Comparison of ENCODE assay signal across 9 cellular contexts in the genomic region with DNA sequence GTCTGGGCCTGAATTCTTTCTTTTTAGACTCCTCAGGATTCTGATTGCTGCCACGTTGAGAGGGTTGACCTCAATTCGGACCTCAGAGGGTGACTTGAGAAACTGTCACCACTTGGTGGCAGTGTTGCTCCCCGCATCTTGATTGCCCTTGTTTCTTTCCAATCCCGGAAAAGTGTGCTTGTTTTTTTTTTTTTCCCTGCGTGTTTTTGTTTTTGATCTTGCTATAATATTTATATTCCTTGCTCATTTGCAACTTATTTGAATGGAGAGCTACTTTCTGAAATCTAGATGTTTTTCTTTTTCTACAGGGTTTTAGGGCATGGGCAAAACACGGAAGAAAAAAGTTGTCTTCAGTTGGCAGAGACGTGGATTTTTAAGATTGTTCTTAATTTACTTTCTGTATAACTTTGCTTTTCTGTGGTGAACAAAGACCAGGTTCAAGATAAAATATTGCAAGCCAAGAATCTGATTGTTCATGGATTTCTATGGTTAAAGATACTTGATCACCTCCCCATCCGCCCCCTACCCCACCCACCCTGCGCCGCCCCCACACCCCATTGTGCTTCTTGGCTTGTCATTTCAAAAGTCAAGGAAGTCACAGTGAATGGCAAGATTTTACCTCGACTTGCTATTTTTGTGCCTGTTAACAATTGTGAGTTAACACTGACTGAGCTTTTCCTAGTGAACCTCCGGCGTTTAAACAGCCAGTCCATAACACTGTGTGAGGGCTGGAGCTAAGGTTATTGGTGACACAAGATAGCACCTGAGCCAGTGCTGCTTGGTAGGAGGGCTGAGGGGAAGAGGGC.
DNase-seq lines count a peak whose midpoint lies in the region; ATAC-seq and TF ChIP-seq lines count a peak whose summit lies in the region.
"Had no signal": no experiment of that assay in that cellular context is flagged by ENCODE, and none has a peak within 500 bp of the region (broad histone marks: within the 10 kb centered on the region; RNA-seq: fewer than 3 reads in every experiment).

No MANE protein-coding gene starts in this region.

- H3K4me3 Mint-ChIP-seq in Caco-2 (ENCODE audit: unreplicated experiment) (no peak overlapping the region), memory B cell (peak overlapping the region; percentile 75)
- peak overlapping the region; percentile 77 for H3K4me3 Mint-ChIP-seq in activated CD4-positive, alpha-beta memory T cell treated with anti-CD3 and anti-CD28 coated beads for 36 hours

- no peaks in the 10 kb centered on the region for H3K9me3 Mint-ChIP-seq in Caco-2 (ENCODE audit: unreplicated experiment)
- H3K9me3 Mint-ChIP-seq in activated CD4-positive, alpha-beta memory T cell treated with anti-CD3 and anti-CD28 coated beads for 36 hours: no peaks in the 10 kb centered on the region
- H3K9me3 Mint-ChIP-seq in memory B cell: no peaks in the 10 kb centered on the region

- no peaks in the 10 kb centered on the region for H3K27me3 ChIP-seq in Caco-2 (replicated peaks; ENCODE audit: control insufficient read depth, insufficient read depth, low read length)
- H3K27me3 ChIP-seq in duodenal mucosa (ENCODE audit: control insufficient read depth in 1 of 2, insufficient read depth in 2 of 2, low read length in 2 of 2): no peaks in the 10 kb centered on the region

- H3K36me3 Mint-ChIP-seq in Caco-2 (ENCODE audit: insufficient read depth, unreplicated experiment) (no peaks in the 10 kb centered on the region), memory B cell (peaks cover 33% of the 10 kb centered on the region)
- peaks cover 11% of the 10 kb centered on the region for H3K36me3 Mint-ChIP-seq in activated CD4-positive, alpha-beta memory T cell treated with anti-CD3 and anti-CD28 coated beads for 36 hours

- BruUV-seq in Caco-2 (replicated peaks; lab: Mats Ljungman, UMichigan): no TSS peak

- POLR2A ChIA-PET in Caco-2 (lab: Charles Lee) (no interaction called here), HEK293T (lab: Yijun Ruan, JAX) (no interaction called here)
- POLR2A ChIA-PET in activated CD4-positive, alpha-beta memory T cell treated with anti-CD3 and anti-CD28 coated beads for 36 hours (lab: Charles Lee): no interaction called here

- H3K27me3 Mint-ChIP-seq in Caco-2 (ENCODE audit: insufficient read depth, unreplicated experiment) (no peaks in the 10 kb centered on the region), memory B cell (no peaks in the 10 kb centered on the region)
- no peaks in the 10 kb centered on the region for H3K27me3 Mint-ChIP-seq in activated CD4-positive, alpha-beta memory T cell treated with anti-CD3 and anti-CD28 coated beads for 36 hours

- no peak overlapping the region for H3K27ac ChIP-seq in duodenal mucosa (ENCODE audit: low read depth, low read length)
- H3K27ac ChIP-seq: epithelial cell of prostate had no signal

- TF ChIP-seq CTCF in Caco-2 (IDR thresholded peaks at IDR 0.05; ENCODE audit: insufficient read depth in 1 of 2, low read depth in 1 of 2, low read length in 1 of 2, severe bottlenecking in 1 of 2, unreplicated experiment in 1 of 2): peak; percentile 70 to 82

- peak; percentile 65 to 75 for DNase-seq in Caco-2
- DNase-seq in HEK293T (ENCODE audit: extremely low spot score): peak; percentile 61
- peak; percentile 30 for DNase-seq in NCI-H524 treated with DMSO at 0.1 percent for 48 hours (lab: John Stamatoyannopoulos, UW)
- DNase-seq in activated CD4-positive, alpha-beta memory T cell treated with anti-CD3 and anti-CD28 coated beads for 36 hours: peak; percentile 80
- peak; percentile 16 to 41 for DNase-seq in memory B cell (ENCODE audit: low spot score in 2 of 2)
- DNase-seq in stimulated activated CD8-positive, alpha-beta memory T cell treated with anti-CD3 and anti-CD28 coated beads, Interleukin-15, amount 100 ng/mL, for 1 hour (ENCODE audit: low read depth): peak; percentile 34

- H3K27ac Mint-ChIP-seq in Caco-2 (ENCODE audit: unreplicated experiment) (no peak overlapping the region), memory B cell (no peak overlapping the region)
- peak overlapping the region; percentile 70 for H3K27ac Mint-ChIP-seq in activated CD4-positive, alpha-beta memory T cell treated with anti-CD3 and anti-CD28 coated beads for 36 hours

- H3K36me3 ChIP-seq in Caco-2 (ENCODE audit: control insufficient read depth, insufficient read depth, low read length) (no peaks in the 10 kb centered on the region), duodenal mucosa (ENCODE audit: control insufficient read depth in 1 of 2, insufficient read depth in 2 of 2, low read length in 2 of 2) (peaks cover 7 to 21% of the 10 kb centered on the region in 2 donors)

- peak overlapping the region; percentile 18 to 20 for H3K9ac ChIP-seq in duodenal mucosa (ENCODE audit: low read depth in 1 of 2, low read length in 2 of 2)

- no peaks in the 10 kb centered on the region for H3K4me1 ChIP-seq in Caco-2
- H3K4me1 ChIP-seq in duodenal mucosa (ENCODE audit: control insufficient read depth in 1 of 2, insufficient read depth in 2 of 2, low read length in 2 of 2): peaks cover 13 to 15% of the 10 kb centered on the region in 2 donors

- H3K4me1 Mint-ChIP-seq in Caco-2 (ENCODE audit: low read depth, unreplicated experiment) (no peaks in the 10 kb centered on the region), memory B cell (peaks cover 7% of the 10 kb centered on the region)
- H3K4me1 Mint-ChIP-seq in activated CD4-positive, alpha-beta memory T cell treated with anti-CD3 and anti-CD28 coated beads for 36 hours (ENCODE audit: low read depth): peaks cover 14% of the 10 kb centered on the region

- peak; percentile 69 for ATAC-seq in memory B cell (ENCODE audit: low read depth)
- ATAC-seq in GM21619 (IDR thresholded peaks at IDR 0.05; ENCODE audit: unreplicated experiment): no peak

- CTCF ChIA-PET in Caco-2 (lab: Charles Lee): interaction anchor here (0.6 to 0.7 kb wide), 3 partner anchors 88 to 431 kb away, joined by 6 to 11 read pairs (median 8); no protein-coding TSS in a partner anchor
- CTCF ChIA-PET in HEK293T (lab: Yijun Ruan, JAX): interaction anchor here (0.5 to 1.1 kb wide), 3 partner anchors 118 to 398 kb away, joined by 3 to 5 read pairs (median 3); no protein-coding TSS in a partner anchor
- CTCF ChIA-PET in activated CD4-positive, alpha-beta memory T cell treated with anti-CD3 and anti-CD28 coated beads for 36 hours (lab: Charles Lee): interaction anchor here (0.5 to 3.4 kb wide), 29 partner anchors 9 to 858 kb away, joined by 3 to 29 read pairs (median 4); a partner anchor contains a TSS

- H3K4me3 ChIP-seq in Caco-2 (ENCODE audit: low read depth, low read length) (no peak overlapping the region), duodenal mucosa (ENCODE audit: low read depth in 1 of 2, low read length in 2 of 2) (peak overlapping the region in 1 of 2 donors; percentile 50)

- H3K9me3 ChIP-seq in Caco-2 (no peaks in the 10 kb centered on the region), duodenal mucosa (ENCODE audit: control insufficient read depth in 1 of 2, low read length in 2 of 2) (no peaks in the 10 kb centered on the region)

- intact Hi-C loops in Caco-2 (cut with micrococcal nuclease; ENCODE audit: unreplicated experiment): loop anchor here (1.0 to 10.0 kb wide), 3 partner anchors 104 to 253 kb away; no protein-coding TSS in a partner anchor
- intact Hi-C loops in activated CD4-positive, alpha-beta memory T cell treated with anti-CD3 and anti-CD28 coated beads for 36 hours (cut with micrococcal nuclease): loop anchor here (1.0 to 2.0 kb wide), 7 partner anchors 69 to 669 kb away; no protein-coding TSS in a partner anchor

TF ChIP-seq in HEK293T, 16 proteins besides CTCF, POLR2A, EP300 and RAD21:
- no peak for TF ChIP-seq FOXM1 (IDR thresholded peaks at IDR 0.05; ENCODE audit: borderline replicate concordance)
- TF ChIP-seq SUZ12 (IDR thresholded peaks at IDR 0.05): no peak
- TF ChIP-seq ZNF384 (IDR thresholded peaks at IDR 0.05): peak; percentile 89
- TF ChIP-seq L3MBTL2 (conservative IDR thresholded peaks at IDR 0.05): no peak

Comparison
In these comparisons a context has a peak if more than half of its experiments do, and no peak if none do; other contexts are left out.
1. DNase-seq: peak in every context shown above with its lines; median percentile 80 in activated CD4-positive, alpha-beta memory T cell treated with anti-CD3 and anti-CD28 coated beads for 36 hours; 70 in Caco-2; 61 in HEK293T; 34 in stimulated activated CD8-positive, alpha-beta memory T cell treated with anti-CD3 and anti-CD28 coated beads, Interleukin-15, amount 100 ng/mL, for 1 hour; 30 in NCI-H524 treated with DMSO at 0.1 percent for 48 hours; 28 in memory B cell.